Comparison of ENCODE assay signal across 20 cellular contexts in the genomic region with DNA sequence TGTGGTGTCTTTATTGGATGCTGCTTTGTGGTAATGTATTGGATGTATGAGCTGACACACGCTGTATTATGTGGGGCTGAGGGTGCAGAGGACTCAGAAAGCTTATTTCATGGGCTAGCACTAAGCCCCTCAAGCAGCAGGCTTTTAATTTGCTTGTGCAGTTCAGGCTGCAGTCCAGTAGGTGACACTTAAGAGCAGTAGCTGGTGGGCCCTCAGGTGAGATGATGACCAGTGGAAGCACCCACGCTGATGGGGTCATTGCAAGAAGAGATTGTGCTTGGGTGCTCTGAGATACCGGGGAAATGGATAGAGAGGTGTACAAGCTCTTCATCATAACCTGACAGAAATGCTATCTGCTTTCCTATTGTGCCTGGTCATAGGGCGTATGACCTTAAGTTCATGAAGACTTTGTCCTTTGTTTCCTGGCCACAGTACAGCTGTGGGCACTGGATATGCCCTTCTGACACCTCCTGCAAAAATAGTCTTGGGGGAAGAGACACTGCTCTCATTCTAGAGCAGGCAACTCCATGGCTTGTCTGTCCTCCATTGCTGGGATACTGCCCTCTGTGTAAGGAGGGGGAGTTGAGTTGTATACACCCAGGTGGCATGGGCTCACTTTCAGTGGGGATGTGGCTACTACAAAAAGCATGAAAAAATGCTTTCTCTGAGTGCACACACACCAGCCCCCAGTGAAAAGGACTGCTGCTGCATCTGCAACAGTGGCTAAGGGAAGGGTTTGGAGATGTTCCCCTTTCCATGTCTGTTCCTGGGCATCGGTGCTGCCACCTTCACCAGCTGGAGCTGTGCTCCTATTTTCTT.
DNase-seq lines count a peak whose midpoint lies in the region; ATAC-seq and TF ChIP-seq lines count a peak whose summit lies in the region.
"Had no signal": no experiment of that assay in that cellular context is flagged by ENCODE, and none has a peak within 500 bp of the region (broad histone marks: within the 10 kb centered on the region; RNA-seq: fewer than 3 reads in every experiment).

No MANE protein-coding gene starts in this region.

- H3K9ac ChIP-seq in HCT116 (ENCODE audit: low read length) (no peak overlapping the region), OCI-LY1 (ENCODE audit: low read length) (no peak overlapping the region)

- BruUV-seq in HCT116 (replicated peaks; lab: Mats Ljungman, UMichigan) (no TSS peak), PC-9 (replicated peaks; lab: Mats Ljungman, UMichigan) (no TSS peak)

- H3K4me1 ChIP-seq in HCT116 (ENCODE audit: control insufficient read depth in 1 of 2, insufficient read depth in 2 of 2, low read length in 2 of 2) (no peaks in the 10 kb centered on the region), OCI-LY1 (ENCODE audit: insufficient read depth, low read length, severe bottlenecking) (no peaks in the 10 kb centered on the region), PC-9 (replicated peaks; ENCODE audit: insufficient read depth) (no peaks in the 10 kb centered on the region)
- H3K4me1 ChIP-seq: esophagus muscularis mucosa, heart left ventricle, tibial nerve had no signal

- CTCF ChIA-PET in HCT116 (lab: Charles Lee) (interaction anchor here (0.6 to 1.0 kb wide), 2 partner anchors 151 to 192 kb away, joined by 4 read pairs; no protein-coding TSS in a partner anchor), PC-9 (lab: Charles Lee) (no interaction called here)

- RAD21 ChIA-PET in HCT116 (lab: Charles Lee; ENCODE audit: low non-redundant PET in 1 of 2, low total read pairs in 2 of 2, uncharacterized antibody in 2 of 2, unreplicated experiment in 2 of 2): no interaction called here

- no peaks in the 10 kb centered on the region for H3K79me2 ChIP-seq in HCT116 (ENCODE audit: insufficient read depth, low read length)
- no peaks in the 10 kb centered on the region for H3K79me2 ChIP-seq in OCI-LY1 (ENCODE audit: insufficient read depth, low read length)
- H3K79me2 ChIP-seq in PC-9 (ENCODE audit: low read depth): no peaks in the 10 kb centered on the region

- H3K9me2 ChIP-seq in HCT116 (ENCODE audit: insufficient read depth) (no peaks in the 10 kb centered on the region), OCI-LY1 (ENCODE audit: low read depth, low read length) (no peaks in the 10 kb centered on the region), PC-9 (ENCODE audit: insufficient read depth) (no peaks in the 10 kb centered on the region)

- H4K20me1 ChIP-seq in HCT116 (ENCODE audit: insufficient read depth): no peaks in the 10 kb centered on the region
- no peaks in the 10 kb centered on the region for H4K20me1 ChIP-seq in OCI-LY1 (ENCODE audit: insufficient read depth, low read length)
- no peaks in the 10 kb centered on the region for H4K20me1 ChIP-seq in PC-9 (ENCODE audit: insufficient read depth)

- H3K4me3 ChIP-seq in HCT116 (replicated peaks in 1 of 2; ENCODE audit: low read depth in 1 of 2, low read length in 2 of 2) (no peak overlapping the region), OCI-LY1 (ENCODE audit: low read depth, low read length, poor library complexity, severe bottlenecking) (no peak overlapping the region), fibroblast of villous mesenchyme (ENCODE audit: low read depth, low read length) (no peak overlapping the region), PC-9 (no peak overlapping the region)
- H3K4me3 ChIP-seq: esophagus muscularis mucosa, heart left ventricle, mucosa of descending colon, skin epidermis, tibial nerve had no signal

- DNase-seq in HCT116 (ENCODE audit: low read depth, low spot score) (no peak), fibroblast of villous mesenchyme (ENCODE audit: low read depth) (no peak), DMS153 treated with DMSO at 0.1 percent for 48 hours (lab: John Stamatoyannopoulos, UW; ENCODE audit: unreplicated experiment) (no peak), AML-193 (lab: John Stamatoyannopoulos, UW) (no peak), PC-9 (no peak), UCSD-AML1 (lab: John Stamatoyannopoulos, UW; ENCODE audit: unreplicated experiment) (no peak)
- DNase-seq: activated B cell treated with CpG ODN at 0.5 μM for 24 hours; activated effector memory CD4-positive, alpha-beta T cell treated with anti-CD3 and anti-CD28 coated beads, Interleukin-2, amount 50 U/mL, for 16 hours; amniotic stem cell; kidney glomerular epithelial cell; NCI-H2107; NCI-H526 treated with DMSO at 0.1 percent for 48 hours had no signal

- no peaks in the 10 kb centered on the region for H3K36me3 ChIP-seq in HCT116 (ENCODE audit: control insufficient read depth in 1 of 2, insufficient read depth in 2 of 2, low read length in 2 of 2)
- H3K36me3 ChIP-seq in OCI-LY1 (ENCODE audit: insufficient read depth, low read length): no peaks in the 10 kb centered on the region
- no peaks in the 10 kb centered on the region for H3K36me3 ChIP-seq in PC-9 (ENCODE audit: low read depth)
- H3K36me3 ChIP-seq: esophagus muscularis mucosa, heart left ventricle, tibial nerve had no signal

- POLR2A ChIA-PET in HCT116 (lab: Charles Lee) (no interaction called here), PC-9 (lab: Charles Lee; ENCODE audit: unreplicated experiment) (no interaction called here)

- intact Hi-C loops in HCT116 (cut with micrococcal nuclease): no loop called here
- intact Hi-C loops in PC-9 (cut with micrococcal nuclease; ENCODE audit: unreplicated experiment): no loop called here

- no peaks in the 10 kb centered on the region for H3K9me3 ChIP-seq in HCT116 (ENCODE audit: control insufficient read depth in 1 of 2, insufficient read depth in 1 of 2, low read depth in 1 of 2, low read length in 2 of 2)
- H3K9me3 ChIP-seq in OCI-LY1 (ENCODE audit: low read length): no peaks in the 10 kb centered on the region
- no peaks in the 10 kb centered on the region for H3K9me3 ChIP-seq in PC-9 (ENCODE audit: insufficient read depth, low read depth)
- H3K9me3 ChIP-seq: esophagus muscularis mucosa, mucosa of descending colon had no signal

- no peak for TF ChIP-seq POLR2A in HCT116 (IDR thresholded peaks at IDR 0.05; ENCODE audit: borderline replicate concordance, extremely low read depth, insufficient read depth, insufficient read length)

- H3F3A ChIP-seq in OCI-LY1 (ENCODE audit: insufficient read depth, low read length) (no peaks in the 10 kb centered on the region), PC-9 (ENCODE audit: insufficient read depth, low read depth) (no peaks in the 10 kb centered on the region)

- TF ChIP-seq CTCF in 22Rv1 (IDR thresholded peaks at IDR 0.05) (peak; percentile 15; the same call in 1 of the 2 replicates), HCT116 (IDR thresholded peaks at IDR 0.05 in 2 of 3, conservative IDR thresholded peaks at IDR 0.05 in 1 of 3; ENCODE audit: borderline replicate concordance in 1 of 3, insufficient read depth in 1 of 3, low read depth in 2 of 3, low read length in 2 of 3) (peak in 2 of 3 experiments; percentile 41 to 53; a peak in 4 of 6 replicates), OCI-LY1 (IDR thresholded peaks at IDR 0.05; ENCODE audit: low read length) (peak; percentile 22; the same call in 1 of the 2 replicates), fibroblast of villous mesenchyme (IDR thresholded peaks at IDR 0.05; ENCODE audit: insufficient read depth, low read depth, low read length) (peak; percentile 19), PC-9 (conservative IDR thresholded peaks at IDR 0.05) (no peak)

- ATAC-seq in HCT116: peak; percentile 81
- ATAC-seq: mucosa of descending colon; stimulated activated effector memory CD8-positive, alpha-beta T cell treated with anti-CD3 and anti-CD28 coated beads, Interleukin-12 subunit alpha, Interleukin-12 subunit beta, amount 100 ng/mL, for 72 hours had no signal

- H2AFZ ChIP-seq in HCT116 (ENCODE audit: low read depth, low read length, poor library complexity, severe bottlenecking) (no peak overlapping the region), OCI-LY1 (ENCODE audit: low read length) (no peak overlapping the region), PC-9 (no peak overlapping the region)

- H3K27me3 ChIP-seq in HCT116 (ENCODE audit: insufficient read depth, low read length): no peaks in the 10 kb centered on the region
- H3K27me3 ChIP-seq in OCI-LY1 (ENCODE audit: insufficient read depth, low read length): no peaks in the 10 kb centered on the region
- no peaks in the 10 kb centered on the region for H3K27me3 ChIP-seq in PC-9 (ENCODE audit: insufficient read depth, low read depth)
- H3K27me3 ChIP-seq: esophagus muscularis mucosa, heart left ventricle, tibial nerve had no signal

- no peak for TF ChIP-seq RAD21 in HCT116 (IDR thresholded peaks at IDR 0.05; ENCODE audit: low read depth)

- no peak overlapping the region for H3K27ac ChIP-seq in 22Rv1
- no peak overlapping the region for H3K27ac ChIP-seq in HCT116 (ENCODE audit: low read depth, low read length)
- H3K27ac ChIP-seq in OCI-LY1 (ENCODE audit: low read depth, low read length, poor library complexity, severe bottlenecking): no peak overlapping the region
- no peak overlapping the region for H3K27ac ChIP-seq in PC-9
- H3K27ac ChIP-seq: esophagus muscularis mucosa, heart left ventricle, skin epidermis, tibial nerve had no signal

- H3K4me2 ChIP-seq in HCT116 (ENCODE audit: low read length) (no peak overlapping the region), OCI-LY1 (ENCODE audit: low read length) (no peak overlapping the region), PC-9 (no peak overlapping the region)

TF ChIP-seq in HCT116, 20 proteins besides CTCF, POLR2A, EP300 and RAD21:
- TF ChIP-seq FOSL1 (IDR thresholded peaks at IDR 0.05; ENCODE audit: low read depth) (no peak), SP1 (IDR thresholded peaks at IDR 0.05; ENCODE audit: low read depth) (no peak), POLR2AphosphoS5 (IDR thresholded peaks at IDR 0.05; ENCODE audit: low read depth, low read length) (no peak), ZFX (IDR thresholded peaks at IDR 0.05) (no peak), SIN3A (IDR thresholded peaks at IDR 0.05; ENCODE audit: low read depth) (no peak), EGR1 (IDR thresholded peaks at IDR 0.05; ENCODE audit: low read depth) (no peak), ZNF274 (IDR thresholded peaks at IDR 0.05; ENCODE audit: low read depth, low read length) (no peak), TCF7L2 (IDR thresholded peaks at IDR 0.05; ENCODE audit: borderline replicate concordance, extremely low read depth, insufficient read depth, insufficient read length) (no peak), ELF1 (IDR thresholded peaks at IDR 0.05; ENCODE audit: borderline replicate concordance, low read depth) (no peak)
- TF ChIP-seq, protein P1, sequence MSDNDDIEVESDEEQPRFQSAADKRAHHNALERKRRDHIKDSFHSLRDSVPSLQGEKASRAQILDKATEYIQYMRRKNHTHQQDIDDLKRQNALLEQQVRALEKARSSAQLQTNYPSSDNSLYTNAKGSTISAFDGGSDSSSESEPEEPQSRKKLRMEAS (IDR thresholded peaks at IDR 0.05): no peak
